In the genomic region with DNA sequence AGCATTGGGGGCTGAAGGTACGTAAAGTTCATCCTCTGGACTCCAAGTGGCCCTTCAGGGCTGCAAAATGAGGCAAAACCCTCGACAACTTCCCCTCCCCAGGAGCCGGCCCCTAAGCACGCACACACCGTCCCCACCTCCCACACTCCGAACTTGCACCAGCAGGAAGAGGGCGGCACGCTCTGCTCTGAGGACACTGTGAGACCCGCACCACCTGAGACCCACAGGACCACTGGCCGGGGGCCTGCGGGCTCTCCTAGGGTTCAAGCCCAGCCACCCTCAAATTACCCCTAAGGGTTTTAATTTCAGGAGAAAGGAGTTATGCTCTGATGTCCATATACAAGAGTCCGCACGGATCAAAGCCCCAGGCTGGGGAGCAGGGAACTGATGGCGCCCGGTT, we compare ENCODE assay signal across 9 cellular contexts.
"Had no signal": no experiment of that assay in that cellular context is flagged by ENCODE, and none has a peak within 500 bp of the region (broad histone marks: within the 10 kb centered on the region; RNA-seq: fewer than 3 reads in every experiment).

No MANE protein-coding gene starts in this region.

- FAIRE-seq: HepG2 had no signal

- H3K9me3 ChIP-seq: HAP-1 had no signal

- H3K4me1 ChIP-seq: HAP-1 had no signal

- DNase-seq: GM23248, GOT3, H7, HFFc6 had no signal

- H3K9me3 Mint-ChIP-seq: HFFc6, IgD-negative memory B cell had no signal

- H3K27ac ChIP-seq: GM23248, HL-60 had no signal

- H3K4me3 ChIP-seq: GM23248, HAP-1 had no signal

- H3K27ac Mint-ChIP-seq: HFFc6 had no signal

- H3K4me3 Mint-ChIP-seq: HFFc6, IgD-negative memory B cell had no signal

- ATAC-seq: HCT116, HepG2 had no signal

- H2AFZ ChIP-seq: GM23248 had no signal

- H3K9ac ChIP-seq: GM23248 had no signal

- H3K27me3 Mint-ChIP-seq: IgD-negative memory B cell had no signal

- H3K4me1 Mint-ChIP-seq: IgD-negative memory B cell had no signal
